Comparison of ENCODE assay signal across 7 cellular contexts in genomic region chr19:11197291-11198174, GRCh38.
DNase-seq lines count a peak whose midpoint lies in the region; ATAC-seq lines count a peak whose summit lies in the region.

KANK2 (minus strand) TSS chr19:11197545; CDS start chr19:11194511, 3,034 bp downstream.

- ATAC-seq in GM18520 (IDR thresholded peaks at IDR 0.05; ENCODE audit: unreplicated experiment) = peak; percentile 52
- ATAC-seq in HG02981 (IDR thresholded peaks at IDR 0.05; ENCODE audit: unreplicated experiment) = peak; percentile 53
- ATAC-seq in activated CD4-positive, CD25-positive, alpha-beta regulatory T cell treated with anti-CD3 and anti-CD28 coated beads, Interleukin-2, amount 50 U/mL, for 24 hours = peak; percentile 89 to 91
- peak; percentile 87 for ATAC-seq in central memory CD8-positive, alpha-beta T cell (replicated peaks; ENCODE audit: extremely low read depth, poor library complexity, severe bottlenecking)

- H3K4me3 Mint-ChIP-seq in central memory CD8-positive, alpha-beta T cell = peak within 1 kb of the TSS; percentile 69

- H3K27me3 Mint-ChIP-seq in central memory CD8-positive, alpha-beta T cell = peaks cover 19% of the 10 kb centered on the region

- DNase-seq in NCI-H2196 (lab: John Stamatoyannopoulos, UW; ENCODE audit: unreplicated experiment) (peak; percentile 93), islet precursor cell (peak; percentile 96)
- peak; percentile 52 to 60 for DNase-seq in central memory CD8-positive, alpha-beta T cell (ENCODE audit: low spot score in 2 of 2)
- DNase-seq in stimulated activated CD4-positive, alpha-beta T cell treated with anti-CD3 and anti-CD28 coated beads, Interleukin-12 subunit alpha, Interleukin-12 subunit beta, amount 100 ng/mL, for 4 hours = peak; percentile 76

- H3K4me1 Mint-ChIP-seq in central memory CD8-positive, alpha-beta T cell = peaks cover 16% of the 10 kb centered on the region

- no peaks in the 10 kb centered on the region for H3K36me3 Mint-ChIP-seq in central memory CD8-positive, alpha-beta T cell (ENCODE audit: insufficient read depth)

- H3K27ac Mint-ChIP-seq in central memory CD8-positive, alpha-beta T cell (ENCODE audit: low read depth) = no peak within 1 kb of the TSS

- H3K9me3 Mint-ChIP-seq in central memory CD8-positive, alpha-beta T cell = no peaks in the 10 kb centered on the region

Comparison
In these comparisons a context has a peak if more than half of its experiments do, and no peak if none do; other contexts are left out.
1. Peak in every context shown above with its lines: DNase-seq and ATAC-seq.